ENCODE assay signal across 25 cellular contexts in the genomic region with DNA sequence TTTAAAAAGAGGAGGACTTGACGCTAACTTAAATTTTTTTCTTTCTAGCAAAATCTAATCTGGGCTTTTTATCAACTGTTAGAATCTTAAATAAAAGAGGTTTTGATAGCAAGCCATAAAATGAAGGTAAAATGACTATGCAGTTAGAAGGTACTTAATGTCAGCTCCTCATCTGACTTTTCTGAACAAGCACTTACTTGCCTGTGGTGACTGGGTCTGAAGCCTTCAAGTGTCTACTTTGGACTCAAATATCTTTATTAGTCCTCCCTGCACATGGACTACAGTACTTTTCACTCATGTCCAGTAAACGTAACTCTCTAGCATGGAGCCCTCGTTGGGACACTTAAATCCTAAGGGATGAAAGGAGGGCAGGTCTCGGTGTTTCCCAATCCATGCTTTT.
"Had no signal": no experiment of that assay in that cellular context is flagged by ENCODE, and none has a peak within 500 bp of the region (broad histone marks: within the 10 kb centered on the region; RNA-seq: fewer than 3 reads in every experiment).

No MANE protein-coding gene starts in this region.

- DNase-seq: activated CD4-positive, alpha-beta T cell treated with anti-CD3 and anti-CD28 coated beads for 36 hours; activated CD4-positive, CD25-positive, alpha-beta regulatory T cell; activated CD8-positive, alpha-beta memory T cell treated with anti-CD3 and anti-CD28 coated beads, Interleukin-2, amount 10 ng/mL, durations not matched to agents 7 days and 5 days; activated CD8-positive, alpha-beta T cell treated with anti-CD3 and anti-CD28 coated beads, Interleukin-2, amount 10 ng/mL, durations not matched to agents 7 days and 5 days; activated naive CD4-positive, alpha-beta T cell; activated T-cell treated with anti-CD3 and anti-CD28 coated beads, Interleukin-2, amount 50 U/mL, for 48 hours; cerebellar nuclear complex; colonic mucosa; effector CD8-positive, alpha-beta T cell; foreskin melanocyte; heart right ventricle; kidney glomerular epithelial cell; left ventricle myocardium inferior; naive thymus-derived CD4-positive, alpha-beta T cell; nucleus accumbens; pancreas; retina; stimulated activated CD4-positive, alpha-beta T cell treated with anti-CD3 and anti-CD28 coated beads, Interleukin-4, amount 100 ng/mL, for 24 hours; uterus had no signal

- H3K27ac ChIP-seq: colonic mucosa, heart right ventricle, left ventricle myocardium inferior, pancreas, prostate gland, skin epidermis, thoracic aorta, uterus had no signal

- ATAC-seq: activated CD4-positive, alpha-beta T cell treated with anti-CD3 and anti-CD28 coated beads for 36 hours; activated CD8-positive, alpha-beta memory T cell treated with anti-CD3 and anti-CD28 coated beads, Interleukin-2, amount 10 ng/mL, durations not matched to agents 7 days and 5 days; activated CD8-positive, alpha-beta T cell treated with anti-CD3 and anti-CD28 coated beads, Interleukin-2, amount 10 ng/mL, durations not matched to agents 7 days and 5 days; activated naive CD4-positive, alpha-beta T cell treated with anti-CD3 and anti-CD28 coated beads, Interleukin-2, amount 50 U/mL, for 72 hours; heart right ventricle; naive thymus-derived CD4-positive, alpha-beta T cell; pancreas; sciatic nerve; stimulated activated effector memory CD8-positive, alpha-beta T cell treated with anti-CD3 and anti-CD28 coated beads, Interleukin-12 subunit alpha, Interleukin-12 subunit beta, amount 100 ng/mL, for 72 hours had no signal

- FAIRE-seq: pancreas had no signal

- H3K27me3 ChIP-seq: colonic mucosa, heart right ventricle, pancreas, uterus had no signal

- H3K9me3 ChIP-seq: colonic mucosa, pancreas, prostate gland, uterus had no signal

- H3K4me1 ChIP-seq: colonic mucosa, left ventricle myocardium inferior, pancreas, prostate gland, uterus had no signal

- H3K36me3 ChIP-seq: colonic mucosa, heart right ventricle, left ventricle myocardium inferior, pancreas, prostate gland, thoracic aorta, uterus had no signal

- H3K4me3 ChIP-seq: colonic mucosa, heart right ventricle, left ventricle myocardium inferior, pancreas, prostate gland, skin epidermis, thoracic aorta, uterus had no signal
